18 cellular contexts compared by ENCODE assay signal in the genomic region with DNA sequence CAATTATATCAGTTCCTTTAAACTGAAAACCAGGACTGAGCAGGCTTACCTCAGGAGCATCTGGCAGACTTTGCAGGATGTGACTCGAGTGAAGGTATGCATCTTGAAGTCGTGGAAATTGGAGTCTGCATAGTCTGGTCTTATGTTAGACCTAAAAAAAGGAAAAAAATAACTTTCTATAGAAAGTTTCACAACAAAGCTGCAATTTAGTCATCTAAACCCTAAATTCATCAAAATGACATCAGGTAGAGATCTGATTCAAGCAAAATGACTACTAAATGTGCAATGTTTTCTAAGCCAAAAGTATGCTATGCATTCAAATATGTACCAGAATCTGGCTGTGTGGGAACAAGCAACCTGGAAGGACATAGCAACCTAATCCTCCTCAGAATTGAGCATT.
"Had no signal": no experiment of that assay in that cellular context is flagged by ENCODE, and none has a peak within 500 bp of the region (broad histone marks: within the 10 kb centered on the region; RNA-seq: fewer than 3 reads in every experiment).

No MANE protein-coding gene starts in this region.

- DNase-seq: activated CD4-positive, alpha-beta T cell treated with anti-CD3 and anti-CD28 coated beads for 1 hour; activated CD4-positive, alpha-beta T cell treated with anti-CD3 and anti-CD28 coated beads, Interleukin-2, amount 50 U/mL, for 4 hours; activated gamma-delta T cell; body of pancreas; central memory CD4-positive, alpha-beta T cell; colonic mucosa; pancreas; right lobe of liver; stimulated activated naive B cell treated with anti-CD40 and anti-IgM and Interleukin-4, amounts not matched to agents 10 μg/mL and 1 μg/mL and 100 μg/mL, for 72 hours; T-helper 2 cell; WERI-Rb-1 had no signal

- H3K27me3 Mint-ChIP-seq: natural killer cell treated with Interleukin-12 subunit alpha and Interleukin-12 subunit beta and Interleukin-15 and Interleukin-18, amount 100 ng/mL, for 72 hours; stimulated activated naive B cell treated with anti-CD40 and anti-IgM and Interleukin-4, amounts not matched to agents 10 μg/mL and 1 μg/mL and 100 μg/mL, for 72 hours had no signal

- H3K36me3 Mint-ChIP-seq: mesothelial cell of epicardium had no signal

- H3K4me3 ChIP-seq: body of pancreas, colonic mucosa, esophagus muscularis mucosa, hepatocyte, lung, pancreas, right lobe of liver had no signal

- H3K27ac Mint-ChIP-seq: activated naive CD4-positive, alpha-beta T cell treated with anti-CD3 and anti-CD28 coated beads, Interleukin-2, amount 50 U/mL, for 72 hours; mesothelial cell of epicardium; natural killer cell treated with Interleukin-12 subunit alpha and Interleukin-12 subunit beta and Interleukin-15 and Interleukin-18, amount 100 ng/mL, for 72 hours; stimulated activated naive B cell treated with anti-CD40 and anti-IgM and Interleukin-4, amounts not matched to agents 10 μg/mL and 1 μg/mL and 100 μg/mL, for 72 hours had no signal

- ATAC-seq: body of pancreas; natural killer cell treated with Interleukin-12 subunit alpha and Interleukin-12 subunit beta and Interleukin-15 and Interleukin-18, amount 100 ng/mL, for 72 hours; pancreas; right lobe of liver; stimulated activated naive B cell treated with anti-CD40 and anti-IgM and Interleukin-4, amounts not matched to agents 10 μg/mL and 1 μg/mL and 100 μg/mL, for 72 hours had no signal

- H3K4me3 Mint-ChIP-seq: mesothelial cell of epicardium; natural killer cell treated with Interleukin-12 subunit alpha and Interleukin-12 subunit beta and Interleukin-15 and Interleukin-18, amount 100 ng/mL, for 72 hours; stimulated activated naive B cell treated with anti-CD40 and anti-IgM and Interleukin-4, amounts not matched to agents 10 μg/mL and 1 μg/mL and 100 μg/mL, for 72 hours had no signal

- H3K9me3 ChIP-seq: body of pancreas, colonic mucosa, esophagus muscularis mucosa, neutrophil, pancreas, right lobe of liver had no signal
